Comparison of ENCODE assay signal across 1 cellular context in the genomic region with DNA sequence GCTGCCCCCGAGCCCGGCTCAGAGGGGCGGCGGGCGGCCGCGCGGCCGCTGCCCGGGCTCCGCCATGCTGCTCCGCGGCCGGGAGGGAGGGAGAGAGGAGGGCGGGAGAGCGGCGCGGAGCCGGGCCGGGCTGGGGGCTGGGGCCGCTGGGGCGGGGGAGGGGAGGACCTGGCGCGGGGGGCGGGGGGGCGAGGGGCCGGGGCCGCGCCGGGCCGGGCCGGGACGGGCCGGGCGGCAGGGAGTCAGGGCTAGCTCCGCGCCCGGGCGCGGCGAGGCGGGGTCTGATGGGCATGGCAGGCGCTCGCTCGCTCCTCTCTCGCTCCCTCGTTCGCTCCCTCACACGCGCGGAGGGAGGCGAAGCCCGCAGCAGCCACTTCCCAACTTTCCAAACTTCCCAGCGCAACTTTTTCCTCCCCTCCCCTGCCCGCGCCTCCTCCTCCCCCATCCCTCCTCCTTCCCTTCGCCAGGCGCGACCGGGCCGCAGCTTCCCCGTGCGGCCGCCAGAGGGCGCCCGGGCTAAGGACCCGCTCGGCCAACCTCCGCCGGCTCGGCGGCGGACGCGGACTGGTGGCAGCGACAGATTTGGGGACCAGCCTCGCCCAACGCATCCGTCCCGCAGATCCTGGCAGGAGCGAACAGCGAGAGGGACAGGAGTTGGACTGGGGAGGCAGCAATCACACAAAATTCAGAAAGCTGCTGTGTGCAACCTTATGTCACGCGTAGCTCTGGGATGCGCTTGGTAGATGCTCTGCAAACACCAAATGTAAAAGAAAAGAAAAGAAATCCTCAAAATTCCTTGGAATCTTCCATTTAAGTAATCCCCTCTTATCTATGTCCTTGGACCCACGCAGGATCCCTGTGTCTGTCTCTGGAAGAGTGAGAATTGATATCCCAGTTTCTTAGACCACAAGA.
A peak's percentile ranks its signal among the peaks of the same experiment; 100 is the strongest.
TF ChIP-seq lines count a peak whose summit lies in the region.

A gene (minus strand): TSS at position 97 of the 912 bp plus-strand sequence.

TF ChIP-seq in HepG2, 621 proteins besides CTCF, POLR2A, EP300 and RAD21 (continued from another document and continues in another):
- TF ChIP-seq, protein P1, sequence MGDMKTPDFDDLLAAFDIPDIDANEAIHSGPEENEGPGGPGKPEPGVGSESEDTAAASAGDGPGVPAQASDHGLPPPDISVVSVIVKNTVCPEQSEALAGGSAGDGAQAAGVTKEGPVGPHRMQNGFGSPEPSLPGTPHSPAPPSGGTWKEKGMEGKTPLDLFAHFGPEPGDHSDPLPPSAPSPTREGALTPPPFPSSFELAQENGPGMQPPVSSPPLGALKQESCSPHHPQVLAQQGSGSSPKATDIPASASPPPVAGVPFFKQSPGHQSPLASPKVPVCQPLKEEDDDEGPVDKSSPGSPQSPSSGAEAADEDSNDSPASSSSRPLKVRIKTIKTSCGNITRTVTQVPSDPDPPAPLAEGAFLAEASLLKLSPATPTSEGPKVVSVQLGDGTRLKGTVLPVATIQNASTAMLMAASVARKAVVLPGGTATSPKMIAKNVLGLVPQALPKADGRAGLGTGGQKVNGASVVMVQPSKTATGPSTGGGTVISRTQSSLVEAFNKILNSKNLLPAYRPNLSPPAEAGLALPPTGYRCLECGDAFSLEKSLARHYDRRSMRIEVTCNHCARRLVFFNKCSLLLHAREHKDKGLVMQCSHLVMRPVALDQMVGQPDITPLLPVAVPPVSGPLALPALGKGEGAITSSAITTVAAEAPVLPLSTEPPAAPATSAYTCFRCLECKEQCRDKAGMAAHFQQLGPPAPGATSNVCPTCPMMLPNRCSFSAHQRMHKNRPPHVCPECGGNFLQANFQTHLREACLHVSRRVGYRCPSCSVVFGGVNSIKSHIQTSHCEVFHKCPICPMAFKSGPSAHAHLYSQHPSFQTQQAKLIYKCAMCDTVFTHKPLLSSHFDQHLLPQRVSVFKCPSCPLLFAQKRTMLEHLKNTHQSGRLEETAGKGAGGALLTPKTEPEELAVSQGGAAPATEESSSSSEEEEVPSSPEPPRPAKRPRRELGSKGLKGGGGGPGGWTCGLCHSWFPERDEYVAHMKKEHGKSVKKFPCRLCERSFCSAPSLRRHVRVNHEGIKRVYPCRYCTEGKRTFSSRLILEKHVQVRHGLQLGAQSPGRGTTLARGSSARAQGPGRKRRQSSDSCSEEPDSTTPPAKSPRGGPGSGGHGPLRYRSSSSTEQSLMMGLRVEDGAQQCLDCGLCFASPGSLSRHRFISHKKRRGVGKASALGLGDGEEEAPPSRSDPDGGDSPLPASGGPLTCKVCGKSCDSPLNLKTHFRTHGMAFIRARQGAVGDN (CRISPR knock-in tag; IDR thresholded peaks at IDR 0.05) = peak; percentile 58
- TF ChIP-seq ZNF232 (CRISPR knock-in tag; IDR thresholded peaks at IDR 0.05; ENCODE audit: borderline replicate concordance) (0 out of 2 replicates have a peak, but pooled peaks have one; percentile 24), ZBTB38 (CRISPR knock-in tag; IDR thresholded peaks at IDR 0.05) (no peak), MED1 (CRISPR knock-in tag; IDR thresholded peaks at IDR 0.05) (no peak), SP1 (IDR thresholded peaks at IDR 0.05) (no peak), SP1 (CRISPR knock-in tag; IDR thresholded peaks at IDR 0.05) (no peak), LCORL (IDR thresholded peaks at IDR 0.05) (no peak), LCORL (CRISPR knock-in tag; IDR thresholded peaks at IDR 0.05) (no peak), ATRX (CRISPR knock-in tag; IDR thresholded peaks at IDR 0.05; ENCODE audit: borderline replicate concordance) (no peak), ZNF331 (CRISPR knock-in tag; IDR thresholded peaks at IDR 0.05) (no peak), ZFX (CRISPR knock-in tag; IDR thresholded peaks at IDR 0.05; ENCODE audit: low read depth) (0 out of 2 replicates have a peak, but pooled peaks have one; percentile 15), TBP (CRISPR knock-in tag; IDR thresholded peaks at IDR 0.05) (peak; percentile 62; the same call in 1 of the 2 replicates), ZFP1 (CRISPR knock-in tag; IDR thresholded peaks at IDR 0.05) (no peak), ZNF205 (CRISPR knock-in tag; IDR thresholded peaks at IDR 0.05) (no peak), ZNF878 (CRISPR knock-in tag; IDR thresholded peaks at IDR 0.05) (no peak), PLRG1 (conservative IDR thresholded peaks at IDR 0.05) (no peak), ASH2L (IDR thresholded peaks at IDR 0.05; ENCODE audit: insufficient read length, low read depth, low read length) (no peak), ZFP62 (CRISPR knock-in tag; IDR thresholded peaks at IDR 0.05) (no peak), SIN3A (IDR thresholded peaks at IDR 0.05; ENCODE audit: borderline replicate concordance, low read depth, low read length) (no peak), HES4 (CRISPR knock-in tag; IDR thresholded peaks at IDR 0.05; ENCODE audit: borderline replicate concordance) (no peak), JDP2 (CRISPR knock-in tag; IDR thresholded peaks at IDR 0.05; ENCODE audit: borderline replicate concordance) (no peak), STAG1 (CRISPR knock-in tag; IDR thresholded peaks at IDR 0.05) (peak; percentile 72), FOXO1 (CRISPR knock-in tag; IDR thresholded peaks at IDR 0.05) (0 out of 2 replicates have a peak, but pooled peaks have one; percentile 21), GFI1 (CRISPR knock-in tag; IDR thresholded peaks at IDR 0.05; ENCODE audit: borderline replicate concordance) (no peak), ZSCAN25 (CRISPR knock-in tag; IDR thresholded peaks at IDR 0.05) (0 out of 2 replicates have a peak, but pooled peaks have one; percentile 49), ZNF83 (CRISPR knock-in tag; IDR thresholded peaks at IDR 0.05; ENCODE audit: borderline replicate concordance) (no peak), ZNF589 (CRISPR knock-in tag; conservative IDR thresholded peaks at IDR 0.05) (no peak), RAD51 (IDR thresholded peaks at IDR 0.05; ENCODE audit: borderline replicate concordance) (no peak), FOXA3 (CRISPR knock-in tag; IDR thresholded peaks at IDR 0.05) (no peak), ZNF768 (CRISPR knock-in tag; IDR thresholded peaks at IDR 0.05) (0 out of 2 replicates have a peak, but pooled peaks have one; percentile 31), ZNF790 (CRISPR knock-in tag; IDR thresholded peaks at IDR 0.05; ENCODE audit: borderline replicate concordance) (no peak), ZNF567 (CRISPR knock-in tag; IDR thresholded peaks at IDR 0.05; ENCODE audit: borderline replicate concordance) (no peak), NFE2L2 (IDR thresholded peaks at IDR 0.05; ENCODE audit: low read length) (no peak), KDM1A (CRISPR knock-in tag; IDR thresholded peaks at IDR 0.05) (0 out of 2 replicates have a peak, but pooled peaks have one; percentile 45), KDM3A (CRISPR knock-in tag; IDR thresholded peaks at IDR 0.05; ENCODE audit: low read depth) (0 out of 2 replicates have a peak, but pooled peaks have one; percentile 47)
- TF ChIP-seq, protein P2, sequence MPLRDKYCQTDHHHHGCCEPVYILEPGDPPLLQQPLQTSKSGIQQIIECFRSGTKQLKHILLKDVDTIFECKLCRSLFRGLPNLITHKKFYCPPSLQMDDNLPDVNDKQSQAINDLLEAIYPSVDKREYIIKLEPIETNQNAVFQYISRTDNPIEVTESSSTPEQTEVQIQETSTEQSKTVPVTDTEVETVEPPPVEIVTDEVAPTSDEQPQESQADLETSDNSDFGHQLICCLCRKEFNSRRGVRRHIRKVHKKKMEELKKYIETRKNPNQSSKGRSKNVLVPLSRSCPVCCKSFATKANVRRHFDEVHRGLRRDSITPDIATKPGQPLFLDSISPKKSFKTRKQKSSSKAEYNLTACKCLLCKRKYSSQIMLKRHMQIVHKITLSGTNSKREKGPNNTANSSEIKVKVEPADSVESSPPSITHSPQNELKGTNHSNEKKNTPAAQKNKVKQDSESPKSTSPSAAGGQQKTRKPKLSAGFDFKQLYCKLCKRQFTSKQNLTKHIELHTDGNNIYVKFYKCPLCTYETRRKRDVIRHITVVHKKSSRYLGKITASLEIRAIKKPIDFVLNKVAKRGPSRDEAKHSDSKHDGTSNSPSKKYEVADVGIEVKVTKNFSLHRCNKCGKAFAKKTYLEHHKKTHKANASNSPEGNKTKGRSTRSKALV (CRISPR knock-in tag; IDR thresholded peaks at IDR 0.05) = 0 out of 2 replicates have a peak, but pooled peaks have one; percentile 32
- TF ChIP-seq, protein P3, sequence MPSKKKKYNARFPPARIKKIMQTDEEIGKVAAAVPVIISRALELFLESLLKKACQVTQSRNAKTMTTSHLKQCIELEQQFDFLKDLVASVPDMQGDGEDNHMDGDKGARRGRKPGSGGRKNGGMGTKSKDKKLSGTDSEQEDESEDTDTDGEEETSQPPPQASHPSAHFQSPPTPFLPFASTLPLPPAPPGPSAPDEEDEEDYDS (CRISPR knock-in tag; IDR thresholded peaks at IDR 0.05) = no peak
- TF ChIP-seq, protein P4, sequence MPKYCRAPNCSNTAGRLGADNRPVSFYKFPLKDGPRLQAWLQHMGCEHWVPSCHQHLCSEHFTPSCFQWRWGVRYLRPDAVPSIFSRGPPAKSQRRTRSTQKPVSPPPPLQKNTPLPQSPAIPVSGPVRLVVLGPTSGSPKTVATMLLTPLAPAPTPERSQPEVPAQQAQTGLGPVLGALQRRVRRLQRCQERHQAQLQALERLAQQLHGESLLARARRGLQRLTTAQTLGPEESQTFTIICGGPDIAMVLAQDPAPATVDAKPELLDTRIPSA (CRISPR knock-in tag; IDR thresholded peaks at IDR 0.05; ENCODE audit: borderline replicate concordance) = no peak
- TF ChIP-seq, protein P5, sequence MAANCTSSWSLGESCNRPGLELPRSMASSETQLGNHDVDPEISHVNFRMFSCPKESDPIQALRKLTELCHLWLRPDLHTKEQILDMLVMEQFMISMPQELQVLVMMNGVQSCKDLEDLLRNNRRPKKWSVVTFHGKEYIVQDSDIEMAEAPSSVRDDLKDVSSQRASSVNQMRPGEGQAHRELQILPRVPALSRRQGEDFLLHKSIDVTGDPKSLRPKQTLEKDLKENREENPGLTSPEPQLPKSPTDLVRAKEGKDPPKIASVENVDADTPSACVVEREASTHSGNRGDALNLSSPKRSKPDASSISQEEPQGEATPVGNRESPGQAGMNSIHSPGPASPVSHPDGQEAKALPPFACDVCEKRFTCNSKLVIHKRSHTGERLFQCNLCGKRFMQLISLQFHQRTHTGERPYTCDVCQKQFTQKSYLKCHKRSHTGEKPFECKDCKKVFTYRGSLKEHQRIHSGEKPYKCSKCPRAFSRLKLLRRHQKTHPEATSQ (CRISPR knock-in tag; IDR thresholded peaks at IDR 0.05; ENCODE audit: borderline replicate concordance) = no peak
- TF ChIP-seq, protein P6, sequence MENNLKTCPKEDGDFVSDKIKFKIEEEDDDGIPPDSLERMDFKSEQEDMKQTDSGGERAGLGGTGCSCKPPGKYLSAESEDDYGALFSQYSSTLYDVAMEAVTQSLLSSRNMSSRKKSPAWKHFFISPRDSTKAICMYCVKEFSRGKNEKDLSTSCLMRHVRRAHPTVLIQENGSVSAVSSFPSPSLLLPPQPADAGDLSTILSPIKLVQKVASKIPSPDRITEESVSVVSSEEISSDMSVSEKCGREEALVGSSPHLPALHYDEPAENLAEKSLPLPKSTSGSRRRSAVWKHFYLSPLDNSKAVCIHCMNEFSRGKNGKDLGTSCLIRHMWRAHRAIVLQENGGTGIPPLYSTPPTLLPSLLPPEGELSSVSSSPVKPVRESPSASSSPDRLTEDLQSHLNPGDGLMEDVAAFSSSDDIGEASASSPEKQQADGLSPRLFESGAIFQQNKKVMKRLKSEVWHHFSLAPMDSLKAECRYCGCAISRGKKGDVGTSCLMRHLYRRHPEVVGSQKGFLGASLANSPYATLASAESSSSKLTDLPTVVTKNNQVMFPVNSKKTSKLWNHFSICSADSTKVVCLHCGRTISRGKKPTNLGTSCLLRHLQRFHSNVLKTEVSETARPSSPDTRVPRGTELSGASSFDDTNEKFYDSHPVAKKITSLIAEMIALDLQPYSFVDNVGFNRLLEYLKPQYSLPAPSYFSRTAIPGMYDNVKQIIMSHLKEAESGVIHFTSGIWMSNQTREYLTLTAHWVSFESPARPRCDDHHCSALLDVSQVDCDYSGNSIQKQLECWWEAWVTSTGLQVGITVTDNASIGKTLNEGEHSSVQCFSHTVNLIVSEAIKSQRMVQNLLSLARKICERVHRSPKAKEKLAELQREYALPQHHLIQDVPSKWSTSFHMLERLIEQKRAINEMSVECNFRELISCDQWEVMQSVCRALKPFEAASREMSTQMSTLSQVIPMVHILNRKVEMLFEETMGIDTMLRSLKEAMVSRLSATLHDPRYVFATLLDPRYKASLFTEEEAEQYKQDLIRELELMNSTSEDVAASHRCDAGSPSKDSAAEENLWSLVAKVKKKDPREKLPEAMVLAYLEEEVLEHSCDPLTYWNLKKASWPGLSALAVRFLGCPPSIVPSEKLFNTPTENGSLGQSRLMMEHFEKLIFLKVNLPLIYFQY (CRISPR knock-in tag; IDR thresholded peaks at IDR 0.05; ENCODE audit: borderline replicate concordance) = peak; percentile 40; the same call in 1 of the 2 replicates
- TF ChIP-seq, protein P7, sequence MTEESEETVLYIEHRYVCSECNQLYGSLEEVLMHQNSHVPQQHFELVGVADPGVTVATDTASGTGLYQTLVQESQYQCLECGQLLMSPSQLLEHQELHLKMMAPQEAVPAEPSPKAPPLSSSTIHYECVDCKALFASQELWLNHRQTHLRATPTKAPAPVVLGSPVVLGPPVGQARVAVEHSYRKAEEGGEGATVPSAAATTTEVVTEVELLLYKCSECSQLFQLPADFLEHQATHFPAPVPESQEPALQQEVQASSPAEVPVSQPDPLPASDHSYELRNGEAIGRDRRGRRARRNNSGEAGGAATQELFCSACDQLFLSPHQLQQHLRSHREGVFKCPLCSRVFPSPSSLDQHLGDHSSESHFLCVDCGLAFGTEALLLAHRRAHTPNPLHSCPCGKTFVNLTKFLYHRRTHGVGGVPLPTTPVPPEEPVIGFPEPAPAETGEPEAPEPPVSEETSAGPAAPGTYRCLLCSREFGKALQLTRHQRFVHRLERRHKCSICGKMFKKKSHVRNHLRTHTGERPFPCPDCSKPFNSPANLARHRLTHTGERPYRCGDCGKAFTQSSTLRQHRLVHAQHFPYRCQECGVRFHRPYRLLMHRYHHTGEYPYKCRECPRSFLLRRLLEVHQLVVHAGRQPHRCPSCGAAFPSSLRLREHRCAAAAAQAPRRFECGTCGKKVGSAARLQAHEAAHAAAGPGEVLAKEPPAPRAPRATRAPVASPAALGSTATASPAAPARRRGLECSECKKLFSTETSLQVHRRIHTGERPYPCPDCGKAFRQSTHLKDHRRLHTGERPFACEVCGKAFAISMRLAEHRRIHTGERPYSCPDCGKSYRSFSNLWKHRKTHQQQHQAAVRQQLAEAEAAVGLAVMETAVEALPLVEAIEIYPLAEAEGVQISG (CRISPR knock-in tag; IDR thresholded peaks at IDR 0.05) = 0 out of 2 replicates have a peak, but pooled peaks have one; percentile 15
- TF ChIP-seq, protein P8, sequence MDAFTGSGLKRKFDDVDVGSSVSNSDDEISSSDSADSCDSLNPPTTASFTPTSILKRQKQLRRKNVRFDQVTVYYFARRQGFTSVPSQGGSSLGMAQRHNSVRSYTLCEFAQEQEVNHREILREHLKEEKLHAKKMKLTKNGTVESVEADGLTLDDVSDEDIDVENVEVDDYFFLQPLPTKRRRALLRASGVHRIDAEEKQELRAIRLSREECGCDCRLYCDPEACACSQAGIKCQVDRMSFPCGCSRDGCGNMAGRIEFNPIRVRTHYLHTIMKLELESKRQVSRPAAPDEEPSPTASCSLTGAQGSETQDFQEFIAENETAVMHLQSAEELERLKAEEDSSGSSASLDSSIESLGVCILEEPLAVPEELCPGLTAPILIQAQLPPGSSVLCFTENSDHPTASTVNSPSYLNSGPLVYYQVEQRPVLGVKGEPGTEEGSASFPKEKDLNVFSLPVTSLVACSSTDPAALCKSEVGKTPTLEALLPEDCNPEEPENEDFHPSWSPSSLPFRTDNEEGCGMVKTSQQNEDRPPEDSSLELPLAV (CRISPR knock-in tag; conservative IDR thresholded peaks at IDR 0.05; ENCODE audit: low read depth) = no peak
- TF ChIP-seq, protein P9, sequence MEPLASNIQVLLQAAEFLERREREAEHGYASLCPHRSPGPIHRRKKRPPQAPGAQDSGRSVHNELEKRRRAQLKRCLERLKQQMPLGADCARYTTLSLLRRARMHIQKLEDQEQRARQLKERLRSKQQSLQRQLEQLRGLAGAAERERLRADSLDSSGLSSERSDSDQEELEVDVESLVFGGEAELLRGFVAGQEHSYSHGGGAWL (CRISPR knock-in tag; IDR thresholded peaks at IDR 0.05) = 0 out of 2 replicates have a peak, but pooled peaks have one; percentile 41
